ENCODE assay signal across 28 cellular contexts in genomic region chr1:53350853-53351767, GRCh38. TPM values are rescaled to one million over a fixed set of nuclear protein-coding genes. Genes with fewer than 3 reads are reported as not detected.
DNase-seq lines count a peak whose midpoint lies in the region; ATAC-seq and TF ChIP-seq lines count a peak whose summit lies in the region.
"Had no signal": no experiment of that assay in that cellular context is flagged by ENCODE, and none has a peak within 500 bp of the region (broad histone marks: within the 10 kb centered on the region; RNA-seq: fewer than 3 reads in every experiment).

No MANE protein-coding gene starts in this region.

- TF ChIP-seq CTCF in mesothelial cell of epicardium (IDR thresholded peaks at IDR 0.05; ENCODE audit: unreplicated experiment): no peak
- TF ChIP-seq CTCF in stomach (IDR thresholded peaks at IDR 0.05): no peak

- no peaks in the 10 kb centered on the region for H3K27me3 ChIP-seq in stomach
- H3K27me3 ChIP-seq: pancreas, right atrium auricular region, transverse colon had no signal

- no peaks in the 10 kb centered on the region for H3K36me3 Mint-ChIP-seq in activated T-cell treated with anti-CD3 and anti-CD28 coated beads, Interleukin-2, amount 50 U/mL, for 4 hours (ENCODE audit: insufficient read depth)
- H3K36me3 Mint-ChIP-seq in mesothelial cell of epicardium: no peaks in the 10 kb centered on the region
- H3K36me3 Mint-ChIP-seq: brain; CD8-positive, alpha-beta T cell; natural killer cell had no signal

- TF ChIP-seq EP300 in stomach (IDR thresholded peaks at IDR 0.05): no peak

- no peaks in the 10 kb centered on the region for H3K36me3 ChIP-seq in stomach
- H3K36me3 ChIP-seq: pancreas, right atrium auricular region, transverse colon had no signal

- 86 to 92% (median 87%) methylated on average over 7 to 8 of the region's 8 CpGs for WGBS in stomach, 5 donors

- H3K9me3 ChIP-seq in stomach: peaks cover 0 to 4% (median 1%) of the 10 kb centered on the region in 4 donors
- H3K9me3 ChIP-seq: pancreas, transverse colon had no signal

- H3K4me3 Mint-ChIP-seq in activated T-cell treated with anti-CD3 and anti-CD28 coated beads, Interleukin-2, amount 50 U/mL, for 4 hours: no peak overlapping the region
- H3K4me3 Mint-ChIP-seq in mesothelial cell of epicardium: no peak overlapping the region
- H3K4me3 Mint-ChIP-seq: brain; CD8-positive, alpha-beta T cell; natural killer cell; T-helper 17 cell had no signal

- H3K27ac ChIP-seq in stomach: no peak overlapping the region
- H3K27ac ChIP-seq: epithelial cell of prostate, pancreas, right atrium auricular region, RWPE1, transverse colon had no signal

- no peak overlapping the region for H3K4me3 ChIP-seq in stomach
- H3K4me3 ChIP-seq: pancreas, right atrium auricular region, transverse colon had no signal

- intact Hi-C loops in stomach (cut with DNase I; ENCODE audit: low total_unique reads): no loop called here

- no peak for TF ChIP-seq POLR2A in stomach (IDR thresholded peaks at IDR 0.05)

- peak; percentile 3 to 5 for DNase-seq in activated T-cell treated with anti-CD3 and anti-CD28 coated beads, Interleukin-2, amount 50 U/mL, for 48 hours
- DNase-seq in activated T-cell treated with anti-CD3 and anti-CD28 coated beads, Interleukin-2, amount 50 U/mL, for 4 hours: no peak
- DNase-seq in activated CD8-positive, alpha-beta memory T cell treated with anti-CD3 and anti-CD28 coated beads, Interleukin-2, amount 50 U/mL, for 48 hours: peak; percentile 18
- peak; percentile 2 to 33 for DNase-seq in mesothelial cell of epicardium (ENCODE audit: low spot score in 2 of 2, unreplicated experiment in 2 of 2)
- peak; percentile 15 for DNase-seq in stomach
- no peak for DNase-seq in NCI-H2081 treated with DMSO at 0.1 percent for 48 hours (lab: John Stamatoyannopoulos, UW)
- DNase-seq: 8988T; activated CD4-positive, alpha-beta T cell treated with anti-CD3 and anti-CD28 coated beads for 4 hours; activated gamma-delta T cell; DMS 273 treated with DMSO at 0.1 percent for 48 hours; KG1; left cardiac atrium; mesenchymal stem cell; NCI-H187; NCI-H69; SK-N-SH; stimulated activated CD4-positive, alpha-beta T cell treated with anti-CD3 and anti-CD28 coated beads, Interleukin-12 subunit alpha, Interleukin-12 subunit beta, amount 100 ng/mL, for 4 hours; T-helper 17 cell; transverse colon had no signal

- ATAC-seq in activated T-cell treated with anti-CD3 and anti-CD28 coated beads, Interleukin-2, amount 50 U/mL, for 4 hours: no peak
- no peak for ATAC-seq in GM18873 (IDR thresholded peaks at IDR 0.05; ENCODE audit: low FRiP score, unreplicated experiment)
- no peak for ATAC-seq in HG02588 (IDR thresholded peaks at IDR 0.05; ENCODE audit: unreplicated experiment)
- ATAC-seq: CD8-positive, alpha-beta T cell; left cardiac atrium; natural killer cell; pancreas; T-helper 17 cell had no signal

- H3K4me1 ChIP-seq in stomach: no peaks in the 10 kb centered on the region
- H3K4me1 ChIP-seq: pancreas, right atrium auricular region, transverse colon had no signal

- no peak overlapping the region for H3K27ac Mint-ChIP-seq in mesothelial cell of epicardium
- H3K27ac Mint-ChIP-seq: brain; CD8-positive, alpha-beta T cell; natural killer cell had no signal

- peaks cover 2% of the 10 kb centered on the region for H3K9me3 Mint-ChIP-seq in activated T-cell treated with anti-CD3 and anti-CD28 coated beads, Interleukin-2, amount 50 U/mL, for 4 hours
- peaks cover 6% of the 10 kb centered on the region for H3K9me3 Mint-ChIP-seq in mesothelial cell of epicardium
- H3K9me3 Mint-ChIP-seq: natural killer cell had no signal

- no peaks in the 10 kb centered on the region for H3K27me3 Mint-ChIP-seq in activated T-cell treated with anti-CD3 and anti-CD28 coated beads, Interleukin-2, amount 50 U/mL, for 4 hours (ENCODE audit: low read depth)
- H3K27me3 Mint-ChIP-seq in mesothelial cell of epicardium (ENCODE audit: low read depth): no peaks in the 10 kb centered on the region
- H3K27me3 Mint-ChIP-seq: T-helper 17 cell had no signal

- peaks cover 1% of the 10 kb centered on the region for H3K4me1 Mint-ChIP-seq in activated T-cell treated with anti-CD3 and anti-CD28 coated beads, Interleukin-2, amount 50 U/mL, for 4 hours (ENCODE audit: low read depth)
- H3K4me1 Mint-ChIP-seq in mesothelial cell of epicardium: peaks cover 17% of the 10 kb centered on the region
- H3K4me1 Mint-ChIP-seq: natural killer cell had no signal

RNA-seq across cellular contexts. Expression of gene LRP8, which starts 23.2 kb away (rescaled TPM):
- total RNA-seq in activated T-cell treated with anti-CD3 and anti-CD28 coated beads, Interleukin-2, amount 50 U/mL, for 4 hours: 10 to 100 TPM; 53.1 to 58.0 (median 54.6) TPM
- total RNA-seq in mesothelial cell of epicardium (18.2 to 19.9 TPM (median 19.2 TPM) in 3 replicates), stomach (10 to 100 TPM in 1 of 5 donors, 1 to 10 TPM in 3, under 1 TPM in 1; 0.58 to 26.8 (median 3.5) TPM)
- polyA plus RNA-seq in stomach: 1 to 10 TPM in 2 of 3 donors, under 1 TPM in 1; 0.81 to 2.9 (median 1.1) TPM

Comparison
In these comparisons a context has a peak if more than half of its experiments do, and no peak if none do; other contexts are left out.
1. DNase-seq: peak in activated T-cell treated with anti-CD3 and anti-CD28 coated beads, Interleukin-2, amount 50 U/mL, for 48 hours (2 of 2), activated CD8-positive, alpha-beta memory T cell treated with anti-CD3 and anti-CD28 coated beads, Interleukin-2, amount 50 U/mL, for 48 hours (single experiment), mesothelial cell of epicardium (2 of 2) and stomach (single experiment); none in activated T-cell treated with anti-CD3 and anti-CD28 coated beads, Interleukin-2, amount 50 U/mL, for 4 hours (single experiment) and NCI-H2081 treated with DMSO at 0.1 percent for 48 hours (single experiment).